ENCODE assay signal across 26 cellular contexts in the genomic region with DNA sequence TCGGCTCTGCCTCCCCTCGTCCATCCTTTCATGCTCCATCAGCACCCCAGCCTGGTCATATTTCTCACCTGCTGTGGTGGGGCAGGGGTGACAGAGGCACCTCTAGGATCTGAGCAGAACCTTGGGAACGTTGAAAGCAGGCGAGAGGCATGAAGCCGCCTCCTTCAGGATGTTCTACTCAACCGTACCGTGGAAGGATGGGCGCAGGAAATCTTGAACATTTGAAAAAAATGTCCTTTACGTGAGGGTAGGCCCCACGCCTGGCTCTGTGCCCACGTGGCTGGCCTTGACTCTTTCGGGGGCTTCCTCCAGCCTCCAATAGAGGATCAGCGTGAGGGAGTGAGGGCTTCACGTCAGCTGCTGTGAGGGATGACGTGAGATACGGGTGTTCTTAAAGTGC.
"Had no signal": no experiment of that assay in that cellular context is flagged by ENCODE, and none has a peak within 500 bp of the region (broad histone marks: within the 10 kb centered on the region; RNA-seq: fewer than 3 reads in every experiment).

No MANE protein-coding gene starts in this region.

- H3K27ac Mint-ChIP-seq: activated CD8-positive, alpha-beta T cell treated with anti-CD3 and anti-CD28 coated beads, Interleukin-2, amount 10 ng/mL, durations not matched to agents 7 days and 5 days; activated naive CD4-positive, alpha-beta T cell treated with anti-CD3 and anti-CD28 coated beads, Interleukin-2, amount 10 ng/mL, durations not matched to agents 7 days and 5 days; activated naive CD8-positive, alpha-beta T cell treated with anti-CD3 and anti-CD28 coated beads for 36 hours; activated T-helper 2 cell treated with anti-CD3 and anti-CD28 coated beads, Interferon-gamma antibody, Interleukin-2, Interleukin-4, amounts not matched to agents 10 μg/mL and 5 μg/mL and 100 μg/mL, durations not matched to agents 14 hours and 24 hours and 36 hours; T-helper 2 cell treated with Interferon-gamma antibody and Interleukin-4, amounts not matched to agents 5 μg/mL and 100 μg/mL, for 36 hours had no signal

- H3K4me3 ChIP-seq: cardiac muscle cell, K562, SJCRH30 had no signal

- H3K4me3 Mint-ChIP-seq: activated CD8-positive, alpha-beta T cell treated with anti-CD3 and anti-CD28 coated beads, Interleukin-2, amount 10 ng/mL, durations not matched to agents 7 days and 5 days; activated naive CD4-positive, alpha-beta T cell treated with anti-CD3 and anti-CD28 coated beads, Interleukin-2, amount 10 ng/mL, durations not matched to agents 7 days and 5 days; activated naive CD8-positive, alpha-beta T cell treated with anti-CD3 and anti-CD28 coated beads for 36 hours; activated T-cell treated with anti-CD3 and anti-CD28 coated beads, Interleukin-2, amount 50 U/mL, for 4 hours; T-helper 2 cell treated with Interferon-gamma antibody and Interleukin-4, amounts not matched to agents 5 μg/mL and 100 μg/mL, for 36 hours had no signal

- H3K27ac ChIP-seq: brain microvascular endothelial cell, cardiac muscle cell, SJCRH30 had no signal

- H3K36me3 ChIP-seq: brain microvascular endothelial cell, cardiac muscle cell, SJCRH30 had no signal

- H3K9ac ChIP-seq: SK-N-SH had no signal

- H3K27me3 Mint-ChIP-seq: activated naive CD4-positive, alpha-beta T cell treated with anti-CD3 and anti-CD28 coated beads, Interleukin-2, amount 10 ng/mL, durations not matched to agents 7 days and 5 days; activated naive CD8-positive, alpha-beta T cell treated with anti-CD3 and anti-CD28 coated beads for 36 hours had no signal

- DNase-seq: activated CD4-positive, alpha-beta T cell treated with anti-CD3 and anti-CD28 coated beads for 48 hours; activated CD4-positive, alpha-beta T cell treated with anti-CD3 and anti-CD28 coated beads, Interleukin-2, amount 50 U/mL, for 4 hours; activated CD4-positive, CD25-positive, alpha-beta regulatory T cell treated with anti-CD3 and anti-CD28 coated beads, Interleukin-2, amount 50 U/mL, for 72 hours; activated CD8-positive, alpha-beta T cell treated with anti-CD3 and anti-CD28 coated beads, Interleukin-2, amount 10 ng/mL, durations not matched to agents 7 days and 5 days; activated gamma-delta T cell treated with Interleukin-2 at 50 U/mL for 16 hours; activated naive CD4-positive, alpha-beta T cell treated with anti-CD3 and anti-CD28 coated beads, Interleukin-2, amount 10 ng/mL, durations not matched to agents 7 days and 5 days; activated naive CD8-positive, alpha-beta T cell treated with anti-CD3 and anti-CD28 coated beads for 36 hours; activated T-cell treated with anti-CD3 and anti-CD28 coated beads, Interleukin-2, amount 50 U/mL, for 4 hours; brain microvascular endothelial cell; Karpas-422; MM.1S; NCI-H1105; NCI-H1436; NCI-H1694 treated with DMSO at 0.1 percent for 48 hours; NCI-H2029 treated with DMSO at 0.1 percent for 48 hours; NCI-H345; NCI-H510A; NCI-H526 treated with DMSO at 0.1 percent for 48 hours; NCI-H82; SJCRH30; SK-N-SH; T-helper 1 cell had no signal

- ATAC-seq: activated CD8-positive, alpha-beta T cell treated with anti-CD3 and anti-CD28 coated beads, Interleukin-2, amount 10 ng/mL, durations not matched to agents 7 days and 5 days; activated T-cell treated with anti-CD3 and anti-CD28 coated beads, Interleukin-2, amount 50 U/mL, for 4 hours; K562 had no signal

- H3K9me3 ChIP-seq: SJCRH30, SK-N-SH had no signal

- H3K4me2 ChIP-seq: SK-N-SH had no signal

- H3K4me1 ChIP-seq: SJCRH30 had no signal

- H3K9me3 Mint-ChIP-seq: activated naive CD4-positive, alpha-beta T cell treated with anti-CD3 and anti-CD28 coated beads, Interleukin-2, amount 10 ng/mL, durations not matched to agents 7 days and 5 days; activated naive CD8-positive, alpha-beta T cell treated with anti-CD3 and anti-CD28 coated beads for 36 hours; activated T-cell treated with anti-CD3 and anti-CD28 coated beads, Interleukin-2, amount 50 U/mL, for 4 hours; T-helper 2 cell treated with Interferon-gamma antibody and Interleukin-4, amounts not matched to agents 5 μg/mL and 100 μg/mL, for 36 hours had no signal

- H3K27me3 ChIP-seq: brain microvascular endothelial cell, cardiac muscle cell, SJCRH30 had no signal
